Comparison of ENCODE assay signal across 12 cellular contexts in the genomic region with DNA sequence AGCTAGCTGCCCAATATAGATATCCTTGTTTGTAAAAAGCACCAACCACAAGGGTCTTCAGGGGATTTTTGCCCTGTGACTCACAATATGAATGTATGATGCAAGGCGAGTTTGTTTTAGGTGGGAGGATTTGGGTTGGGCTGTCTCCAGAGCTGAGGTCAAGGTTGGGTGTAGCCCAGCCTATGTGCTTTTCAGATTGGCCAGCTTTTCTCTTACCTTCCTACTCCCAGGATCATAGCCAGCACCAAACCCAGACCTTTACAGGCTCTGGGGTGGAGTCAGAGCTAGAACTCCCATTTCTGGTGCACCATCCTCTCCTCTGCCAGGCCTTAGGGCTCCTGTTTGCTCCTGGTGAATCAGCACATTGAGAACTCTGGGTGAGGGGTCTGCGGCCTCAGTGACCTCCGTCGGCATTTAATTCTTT. TPM values are rescaled to one million over a fixed set of nuclear protein-coding genes. Genes with fewer than 3 reads are reported as not detected.
DNase-seq lines count a peak whose midpoint lies in the region; ATAC-seq, FAIRE-seq and TF ChIP-seq lines count a peak whose summit lies in the region.
"Had no signal": no experiment of that assay in that cellular context is flagged by ENCODE, and none has a peak within 500 bp of the region (broad histone marks: within the 10 kb centered on the region; RNA-seq: fewer than 3 reads in every experiment).

No MANE protein-coding gene starts in this region.

- no peak for TF ChIP-seq CTCF in bronchial epithelial cell (IDR thresholded peaks at IDR 0.05; ENCODE audit: insufficient read depth, low read length, severe bottlenecking)
- no peak for TF ChIP-seq CTCF in lower lobe of right lung (IDR thresholded peaks at IDR 0.05)
- TF ChIP-seq CTCF in vagina (IDR thresholded peaks at IDR 0.05) = no peak

- FAIRE-seq in bronchial epithelial cell (lab: Jason Lieb, UNC) = peak; percentile 79
- FAIRE-seq: pancreas had no signal

- intact Hi-C loops in lower lobe of right lung (cut with DNase I) (no loop called here), vagina (cut with DNase I) (no loop called here)

- H3K4me1 ChIP-seq in lower lobe of right lung (no peaks in the 10 kb centered on the region), vagina (peaks cover 21% of the 10 kb centered on the region)
- H3K4me1 ChIP-seq: pancreas had no signal

- ATAC-seq in lower lobe of right lung = peak; percentile 40 to 52
- ATAC-seq: body of pancreas had no signal

- H3K9me3 ChIP-seq in lower lobe of right lung (no peaks in the 10 kb centered on the region), vagina (no peaks in the 10 kb centered on the region)
- H3K9me3 ChIP-seq: body of pancreas, pancreas had no signal

- in situ Hi-C loops in Caki2 (cut with HindIII; ENCODE audit: low pct_unique_long_range_greater_than_20kb, low sequenced_read_pairs) = no loop called here

- H3K36me3 ChIP-seq in bronchial epithelial cell (ENCODE audit: control insufficient read depth, insufficient read depth, low read length) = no peaks in the 10 kb centered on the region
- no peaks in the 10 kb centered on the region for H3K36me3 ChIP-seq in lower lobe of right lung
- no peaks in the 10 kb centered on the region for H3K36me3 ChIP-seq in vagina
- H3K36me3 ChIP-seq: pancreas had no signal

- H3K4me3 ChIP-seq in bronchial epithelial cell (ENCODE audit: low read depth, low read length) = no peak overlapping the region
- no peak overlapping the region for H3K4me3 ChIP-seq in lower lobe of right lung
- no peak overlapping the region for H3K4me3 ChIP-seq in vagina
- H3K4me3 ChIP-seq: body of pancreas, pancreas had no signal

- peak; percentile 94 for DNase-seq in Caki2 (ENCODE audit: low read depth)
- DNase-seq in HT1080 (ENCODE audit: low read depth) = peak; percentile 89
- peak; percentile 99 for DNase-seq in bronchial epithelial cell (ENCODE audit: low read depth)
- no peak for DNase-seq in lower lobe of right lung
- no peak for DNase-seq in COLO829 (ENCODE audit: low spot score)
- DNase-seq in NCI-H2081 treated with DMSO at 0.1 percent for 48 hours (lab: John Stamatoyannopoulos, UW) = no peak
- DNase-seq in amygdala (lab: John Stamatoyannopoulos, UW) = no peak
- DNase-seq in vagina (ENCODE audit: extremely low spot score in 2 of 2) = no peak
- DNase-seq: body of pancreas; GDM1; pancreas; stimulated activated CD4-positive, alpha-beta T cell treated with anti-CD3 and anti-CD28 coated beads, Interleukin-4, amount 100 ng/mL, for 24 hours had no signal

- H3K27ac ChIP-seq in lower lobe of right lung (no peak overlapping the region), vagina (no peak overlapping the region)

- no peaks in the 10 kb centered on the region for H3K27me3 ChIP-seq in bronchial epithelial cell (ENCODE audit: control insufficient read depth, insufficient read depth, low read length)
- no peaks in the 10 kb centered on the region for H3K27me3 ChIP-seq in lower lobe of right lung (ENCODE audit: low read depth)
- H3K27me3 ChIP-seq in vagina = no peaks in the 10 kb centered on the region
- H3K27me3 ChIP-seq: body of pancreas, pancreas had no signal

- no peak for TF ChIP-seq POLR2A in vagina (IDR thresholded peaks at IDR 0.05)

RNA-seq across cellular contexts. Expression of a gene that starts 55.6 kb away (rescaled TPM):
- 146 and 194 TPM in 2 replicates for total RNA-seq in Caki2 (2014; rRNA removed; shearing (Covaris generic); ENCODE audit: low replicate concordance)
- total RNA-seq in HT1080 (2014; rRNA removed; shearing (Covaris generic)) = 19.5 and 28.9 TPM in 2 replicates
- 27.5 and 29.8 TPM in 2 replicates for polyA plus RNA-seq in HT1080 (2015; cell fraction: cytosol; rRNA removed)
- polyA plus RNA-seq in HT1080 (2015; cell fraction: nucleus; rRNA removed) = 25.7 and 31.8 TPM in 2 replicates
- total RNA-seq in bronchial epithelial cell = 7.4 and 9.7 TPM in 2 replicates
- total RNA-seq in lower lobe of right lung = 16.7 TPM
- 8.1 TPM for total RNA-seq in vagina

Comparison
In these comparisons a context has a peak if more than half of its experiments do, and no peak if none do; other contexts are left out.
1. DNase-seq: peak in Caki2 (single experiment), HT1080 (single experiment) and bronchial epithelial cell (single experiment); none in lower lobe of right lung (single experiment), COLO829 (single experiment), NCI-H2081 treated with DMSO at 0.1 percent for 48 hours (single experiment), amygdala (0 of 56) and vagina (0 of 2).